ENCODE assay signal across 21 cellular contexts in the genomic region with DNA sequence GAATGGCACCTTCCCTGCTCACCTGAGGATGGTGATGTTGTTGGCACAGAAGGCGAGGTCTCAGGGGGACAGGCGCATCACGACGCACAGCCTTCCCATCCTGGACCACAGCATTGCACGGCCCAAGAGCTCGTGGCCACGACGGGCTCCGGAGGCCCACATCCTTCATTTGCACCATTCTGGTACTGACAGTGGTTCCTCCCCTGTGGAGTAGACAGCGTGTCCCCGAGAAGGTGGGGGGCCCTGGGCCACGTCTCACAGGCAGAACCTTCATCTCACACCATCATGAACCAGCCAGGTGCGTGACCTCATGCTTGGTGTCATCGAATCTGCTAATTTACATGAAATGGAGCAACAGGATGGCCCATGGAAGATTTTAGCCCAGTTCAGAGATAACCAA.
"Had no signal": no experiment of that assay in that cellular context is flagged by ENCODE, and none has a peak within 500 bp of the region (broad histone marks: within the 10 kb centered on the region; RNA-seq: fewer than 3 reads in every experiment).

No MANE protein-coding gene starts in this region.

- DNase-seq: cerebellar nuclear complex; effector CD4-positive, alpha-beta T cell; left ventricle myocardium superior; naive B cell; nucleus accumbens; ovary; retina; right lobe of liver; stimulated activated naive B cell treated with anti-CD40 and anti-IgM and Interleukin-4, amounts not matched to agents 10 μg/mL and 1 μg/mL and 100 μg/mL, for 72 hours; upper lobe of left lung; uterus had no signal

- H3K27me3 ChIP-seq: dorsolateral prefrontal cortex, neural progenitor cell, ovary, right lobe of liver, tibial nerve, upper lobe of left lung, uterus had no signal

- ATAC-seq: left ventricle myocardium superior; mucosa of descending colon; natural killer cell treated with Interleukin-12 subunit alpha and Interleukin-12 subunit beta and Interleukin-15 and Interleukin-18, amount 100 ng/mL, for 72 hours; right lobe of liver; stimulated activated naive B cell treated with anti-CD40 and anti-IgM and Interleukin-4, amounts not matched to agents 10 μg/mL and 1 μg/mL and 100 μg/mL, for 72 hours had no signal

- H3K4me1 ChIP-seq: neural progenitor cell, tibial nerve, upper lobe of left lung, uterus had no signal

- H3K27me3 Mint-ChIP-seq: natural killer cell treated with Interleukin-12 subunit alpha and Interleukin-12 subunit beta and Interleukin-15 and Interleukin-18, amount 100 ng/mL, for 72 hours; stimulated activated naive CD8-positive, alpha-beta T cell treated with anti-CD3 and anti-CD28 coated beads, Interleukin-15, Interleukin-2, amounts not matched to agents 100 ng/mL and 50 ng/mL, for 24 hours had no signal

- H3K36me3 ChIP-seq: neural progenitor cell, ovary, right lobe of liver, thoracic aorta, tibial nerve, upper lobe of left lung, uterus had no signal

- H3K4me3 Mint-ChIP-seq: memory B cell; mesothelial cell of epicardium; naive B cell; natural killer cell treated with Interleukin-12 subunit alpha and Interleukin-12 subunit beta and Interleukin-15 and Interleukin-18, amount 100 ng/mL, for 72 hours; neural progenitor cell; stimulated activated naive B cell treated with anti-CD40 and anti-IgM and Interleukin-4, amounts not matched to agents 10 μg/mL and 1 μg/mL and 100 μg/mL, for 72 hours; stimulated activated naive CD8-positive, alpha-beta T cell treated with anti-CD3 and anti-CD28 coated beads, Interleukin-15, Interleukin-2, amounts not matched to agents 100 ng/mL and 50 ng/mL, for 24 hours had no signal

- H3K4me2 ChIP-seq: neural progenitor cell had no signal

- H3K9me3 ChIP-seq: mucosa of descending colon, ovary, right lobe of liver, thoracic aorta, tibial nerve, upper lobe of left lung, uterus had no signal

- H3K4me1 Mint-ChIP-seq: memory B cell; mesothelial cell of epicardium; naive B cell; stimulated activated naive B cell treated with anti-CD40 and anti-IgM and Interleukin-4, amounts not matched to agents 10 μg/mL and 1 μg/mL and 100 μg/mL, for 72 hours had no signal

- H3K27ac Mint-ChIP-seq: memory B cell; mesothelial cell of epicardium; naive B cell; natural killer cell treated with Interleukin-12 subunit alpha and Interleukin-12 subunit beta and Interleukin-15 and Interleukin-18, amount 100 ng/mL, for 72 hours; neural progenitor cell; stimulated activated naive B cell treated with anti-CD40 and anti-IgM and Interleukin-4, amounts not matched to agents 10 μg/mL and 1 μg/mL and 100 μg/mL, for 72 hours; stimulated activated naive CD8-positive, alpha-beta T cell treated with anti-CD3 and anti-CD28 coated beads, Interleukin-15, Interleukin-2, amounts not matched to agents 100 ng/mL and 50 ng/mL, for 24 hours had no signal

- H3K9ac ChIP-seq: neural progenitor cell had no signal

- H3K36me3 Mint-ChIP-seq: memory B cell; mesothelial cell of epicardium; naive B cell; natural killer cell treated with Interleukin-12 subunit alpha and Interleukin-12 subunit beta and Interleukin-15 and Interleukin-18, amount 100 ng/mL, for 72 hours; neural progenitor cell; stimulated activated naive B cell treated with anti-CD40 and anti-IgM and Interleukin-4, amounts not matched to agents 10 μg/mL and 1 μg/mL and 100 μg/mL, for 72 hours had no signal

- H3K27ac ChIP-seq: dorsolateral prefrontal cortex, neural progenitor cell, ovary, right lobe of liver, thoracic aorta, tibial nerve, upper lobe of left lung, uterus had no signal

- H3K4me3 ChIP-seq: dorsolateral prefrontal cortex, lung, mucosa of descending colon, neural progenitor cell, ovary, right lobe of liver, thoracic aorta, tibial nerve, upper lobe of left lung, uterus had no signal

- H2AFZ ChIP-seq: neural progenitor cell had no signal

- H3K9me3 Mint-ChIP-seq: memory B cell; mesothelial cell of epicardium; naive B cell; natural killer cell treated with Interleukin-12 subunit alpha and Interleukin-12 subunit beta and Interleukin-15 and Interleukin-18, amount 100 ng/mL, for 72 hours; neural progenitor cell; stimulated activated naive B cell treated with anti-CD40 and anti-IgM and Interleukin-4, amounts not matched to agents 10 μg/mL and 1 μg/mL and 100 μg/mL, for 72 hours; stimulated activated naive CD8-positive, alpha-beta T cell treated with anti-CD3 and anti-CD28 coated beads, Interleukin-15, Interleukin-2, amounts not matched to agents 100 ng/mL and 50 ng/mL, for 24 hours had no signal
